Comparison of ENCODE assay signal across 19 cellular contexts in genomic region chr9:132755096-132755495, GRCh38.
"Had no signal": no experiment of that assay in that cellular context is flagged by ENCODE, and none has a peak within 500 bp of the region (broad histone marks: within the 10 kb centered on the region; RNA-seq: fewer than 3 reads in every experiment).

No MANE protein-coding gene starts in this region.

- H3K9me3 ChIP-seq: breast epithelium, sigmoid colon had no signal

- H3K4me3 ChIP-seq: breast epithelium, sigmoid colon, smooth muscle cell had no signal

- ATAC-seq: stimulated activated naive B cell treated with anti-CD40 and anti-IgM and Interleukin-4, amounts not matched to agents 10 μg/mL and 1 μg/mL and 100 μg/mL, for 72 hours had no signal

- H3K27me3 ChIP-seq: breast epithelium had no signal

- H3K4me2 ChIP-seq: smooth muscle cell had no signal

- H3K27ac ChIP-seq: breast epithelium, sigmoid colon had no signal

- DNase-seq: activated CD8-positive, alpha-beta memory T cell treated with anti-CD3 and anti-CD28 coated beads for 24 hours; activated naive CD4-positive, alpha-beta T cell treated with anti-CD3 and anti-CD28 coated beads for 36 hours; activated naive CD8-positive, alpha-beta T cell treated with anti-CD3 and anti-CD28 coated beads, Interleukin-2, amount 10 ng/mL, durations not matched to agents 7 days and 5 days; activated T-cell treated with anti-CD3 and anti-CD28 coated beads, Interleukin-2, amount 50 U/mL, for 48 hours; amniotic stem cell; cerebellar nuclear complex; effector CD4-positive, alpha-beta T cell; erythroblast; foreskin fibroblast; kidney glomerular epithelial cell; nucleus accumbens; stimulated activated CD4-positive, alpha-beta T cell treated with anti-CD3 and anti-CD28 coated beads, Interleukin-2, amount 100 ng/mL, for 48 hours; stimulated activated CD8-positive, alpha-beta memory T cell treated with anti-CD3 and anti-CD28 coated beads, Interleukin-4, amount 100 ng/mL, for 48 hours; stimulated activated naive B cell treated with anti-CD40 and anti-IgM and Interleukin-4, amounts not matched to agents 10 μg/mL and 1 μg/mL and 100 μg/mL, for 72 hours; T-helper 9 cell; trophoblast cell had no signal

- H3K4me1 ChIP-seq: breast epithelium had no signal

- H3K36me3 ChIP-seq: breast epithelium, sigmoid colon had no signal
